Comparison of ENCODE assay signal across 13 cellular contexts in genomic region chr1:58996341-58997059, GRCh38.
DNase-seq lines count a peak whose midpoint lies in the region; ATAC-seq and TF ChIP-seq lines count a peak whose summit lies in the region.
"Had no signal": no experiment of that assay in that cellular context is flagged by ENCODE, and none has a peak within 500 bp of the region (broad histone marks: within the 10 kb centered on the region; RNA-seq: fewer than 3 reads in every experiment).

No MANE protein-coding gene starts in this region.

- DNase-seq in activated effector memory CD4-positive, alpha-beta T cell treated with Interleukin-2 at 50 U/mL for 16 hours, result no peak
- no peak for DNase-seq in activated effector memory CD4-positive, alpha-beta T cell treated with anti-CD3 and anti-CD28 coated beads, Interleukin-2, amount 50 U/mL, for 16 hours
- DNase-seq in RWPE1 (ENCODE audit: low spot score), result no peak
- no peak for DNase-seq in activated CD8-positive, alpha-beta memory T cell treated with anti-CD3 and anti-CD28 coated beads, Interleukin-2, amount 50 U/mL, for 4 hours
- DNase-seq: central memory CD4-positive, alpha-beta T cell; OCI-M1; stimulated activated CD4-positive, alpha-beta T cell treated with anti-CD3 and anti-CD28 coated beads, Interleukin-1b, Interleukin-23, amount 100 ng/mL, for 48 hours; T1000 had no signal

- no peak overlapping the region for H3K27ac ChIP-seq in RWPE1
- H3K27ac ChIP-seq: BLaER1 treated with 17β-estradiol and CSF1 and Interleukin-3, amounts not matched to agents 10 nM and 100 nM had no signal

- ATAC-seq in GM18505 (IDR thresholded peaks at IDR 0.05; ENCODE audit: unreplicated experiment) (peak; percentile 79), GM19351 (IDR thresholded peaks at IDR 0.05; ENCODE audit: unreplicated experiment) (peak; percentile 88), HG02763 (IDR thresholded peaks at IDR 0.05; ENCODE audit: unreplicated experiment) (peak; percentile 56), HG03469 (IDR thresholded peaks at IDR 0.05; ENCODE audit: unreplicated experiment) (peak; percentile 50)

- CTCF ChIA-PET in RWPE1 (lab: Yijun Ruan, JAX), result no interaction called here

- POLR2A ChIA-PET in RWPE1 (lab: Yijun Ruan, JAX; ENCODE audit: low non-redundant PET), result no interaction called here

- TF ChIP-seq CTCF in RWPE1 (conservative IDR thresholded peaks at IDR 0.05; ENCODE audit: low read depth), result no peak

- TF ChIP-seq POLR2A in GM18505 (IDR thresholded peaks at IDR 0.05; ENCODE audit: borderline replicate concordance, extremely low read depth, insufficient read depth, insufficient read length), result no peak
